In the genomic region with DNA sequence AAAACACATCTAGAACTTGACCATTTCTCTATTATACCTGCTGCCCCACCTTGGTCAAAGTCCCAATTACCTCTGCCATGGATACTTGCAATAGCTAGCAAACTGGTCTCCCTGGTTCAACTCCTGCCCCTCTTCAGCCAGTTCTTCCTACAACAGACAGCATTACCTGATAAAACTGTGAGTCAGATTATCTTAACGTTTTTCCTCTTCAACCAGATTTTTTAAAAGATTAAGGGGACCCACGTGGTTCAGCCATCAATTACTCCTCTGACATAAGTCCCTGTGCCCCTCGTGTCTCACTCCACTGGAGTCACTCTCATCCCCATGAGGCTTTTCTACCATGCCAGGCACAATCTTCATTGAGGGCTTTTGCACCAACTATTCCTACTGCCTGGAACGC, we compare ENCODE assay signal across 22 cellular contexts. TPM values are rescaled to one million over a fixed set of nuclear protein-coding genes. Genes with fewer than 3 reads are reported as not detected.
"Had no signal": no experiment of that assay in that cellular context is flagged by ENCODE, and none has a peak within 500 bp of the region (broad histone marks: within the 10 kb centered on the region; RNA-seq: fewer than 3 reads in every experiment).

No MANE protein-coding gene starts in this region.

- H3K27me3 ChIP-seq: heart left ventricle, sigmoid colon, testis, tibial nerve, upper lobe of right lung, vagina had no signal

- H3K27ac Mint-ChIP-seq: natural killer cell had no signal

- H3K9me3 ChIP-seq: heart left ventricle, mucosa of descending colon, sigmoid colon, testis, tibial nerve, upper lobe of right lung, vagina had no signal

- DNase-seq: effector memory CD4-positive, alpha-beta T cell; heart left ventricle; hypothalamus; mucosa of descending colon; natural killer cell; posterior cingulate gyrus; sigmoid colon; stimulated activated CD4-positive, alpha-beta T cell treated with anti-CD3 and anti-CD28 coated beads, Interleukin-2, amount 100 ng/mL, for 24 hours; stimulated activated naive B cell treated with anti-CD40 and anti-IgM and Interleukin-4, amounts not matched to agents 10 μg/mL and 1 μg/mL and 100 μg/mL, for 72 hours; stimulated activated naive CD8-positive, alpha-beta T cell treated with anti-CD3 and anti-CD28 coated beads, Interleukin-15, amount 100 ng/mL, for 72 hours; testis; upper lobe of right lung had no signal

- H3K27ac ChIP-seq: heart left ventricle, sigmoid colon, skin epidermis, testis, tibial nerve, upper lobe of right lung, vagina had no signal

- H3K4me1 Mint-ChIP-seq: neural crest cell had no signal

- H3K4me3 ChIP-seq: heart left ventricle, mucosa of descending colon, sigmoid colon, skin epidermis, testis, tibial nerve, upper lobe of right lung, vagina had no signal

- H3K36me3 ChIP-seq: heart left ventricle, sigmoid colon, tibial nerve, upper lobe of right lung, vagina had no signal

- H3K4me1 ChIP-seq: sigmoid colon, testis, vagina had no signal

- H3K27me3 Mint-ChIP-seq: stimulated activated naive B cell treated with anti-CD40 and anti-IgM and Interleukin-4, amounts not matched to agents 10 μg/mL and 1 μg/mL and 100 μg/mL, for 72 hours; stimulated activated naive CD8-positive, alpha-beta T cell treated with anti-CD3 and anti-CD28 coated beads, Interleukin-15, amount 100 ng/mL, for 72 hours had no signal

- H3K36me3 Mint-ChIP-seq: natural killer cell; stimulated activated naive B cell treated with anti-CD40 and anti-IgM and Interleukin-4, amounts not matched to agents 10 μg/mL and 1 μg/mL and 100 μg/mL, for 72 hours had no signal

- H3K4me3 Mint-ChIP-seq: natural killer cell; neural crest cell; stimulated activated naive B cell treated with anti-CD40 and anti-IgM and Interleukin-4, amounts not matched to agents 10 μg/mL and 1 μg/mL and 100 μg/mL, for 72 hours; stimulated activated naive CD8-positive, alpha-beta T cell treated with anti-CD3 and anti-CD28 coated beads, Interleukin-15, amount 100 ng/mL, for 72 hours had no signal

- H3K9me3 Mint-ChIP-seq: natural killer cell; neural crest cell; stimulated activated naive B cell treated with anti-CD40 and anti-IgM and Interleukin-4, amounts not matched to agents 10 μg/mL and 1 μg/mL and 100 μg/mL, for 72 hours had no signal

- ATAC-seq: esophagus mucosa; heart left ventricle; left lobe of liver; mucosa of descending colon; natural killer cell; stimulated activated naive B cell treated with anti-CD40 and anti-IgM and Interleukin-4, amounts not matched to agents 10 μg/mL and 1 μg/mL and 100 μg/mL, for 72 hours; stimulated activated naive CD8-positive, alpha-beta T cell treated with anti-CD3 and anti-CD28 coated beads, Interleukin-15, amount 100 ng/mL, for 72 hours had no signal

RNA-seq across cellular contexts. Expression of gene ARHGAP15, which starts 5.3 kb away (rescaled TPM):
- total RNA-seq: fibroblast of lung, glomerular endothelial cell, osteocyte, pulmonary artery endothelial cell had no signal
